In the genomic region with DNA sequence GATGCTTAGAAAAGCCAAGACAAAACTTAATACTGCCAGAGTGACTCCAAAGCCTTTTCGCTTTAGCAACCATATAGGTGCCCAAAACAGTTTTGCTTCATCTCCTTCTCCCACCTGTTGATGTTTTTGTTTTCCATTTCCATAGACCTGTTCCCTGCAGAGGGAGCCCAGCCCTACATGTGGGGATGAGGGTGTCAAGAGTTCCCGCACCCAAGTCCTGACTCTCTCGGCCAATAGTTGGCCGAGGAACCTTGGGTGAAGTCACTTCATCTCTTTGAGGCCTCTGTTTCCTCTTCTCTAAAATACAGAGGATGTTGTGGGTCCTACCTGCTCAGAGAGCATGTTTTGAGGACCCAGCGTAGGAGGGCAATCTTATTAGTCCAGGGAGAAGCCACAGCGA, we compare ENCODE assay signal across 1 cellular context.
TF ChIP-seq lines count a peak whose summit lies in the region.

No MANE protein-coding gene starts in this region.

TF ChIP-seq in H1, 55 proteins besides CTCF, POLR2A, EP300 and RAD21:
- no peak for TF ChIP-seq GABPA (IDR thresholded peaks at IDR 0.05; ENCODE audit: borderline replicate concordance, insufficient read depth, low read length)
- no peak for TF ChIP-seq GTF2F1 (IDR thresholded peaks at IDR 0.05; ENCODE audit: borderline replicate concordance, low read depth, low read length)
- no peak for TF ChIP-seq YY1 (IDR thresholded peaks at IDR 0.05; ENCODE audit: low read depth, low read length)
- no peak for TF ChIP-seq RFX5 (IDR thresholded peaks at IDR 0.05; ENCODE audit: borderline replicate concordance, low read depth, low read length)
- no peak for TF ChIP-seq POU5F1 (IDR thresholded peaks at IDR 0.05; ENCODE audit: low read depth, low read length)
- TF ChIP-seq NANOG (IDR thresholded peaks at IDR 0.05; ENCODE audit: insufficient read depth, low read depth, low read length, poor library complexity, severe bottlenecking) = no peak
- TF ChIP-seq SIX5 (IDR thresholded peaks at IDR 0.05; ENCODE audit: low read depth, low read length) = no peak
